In the genomic region with DNA sequence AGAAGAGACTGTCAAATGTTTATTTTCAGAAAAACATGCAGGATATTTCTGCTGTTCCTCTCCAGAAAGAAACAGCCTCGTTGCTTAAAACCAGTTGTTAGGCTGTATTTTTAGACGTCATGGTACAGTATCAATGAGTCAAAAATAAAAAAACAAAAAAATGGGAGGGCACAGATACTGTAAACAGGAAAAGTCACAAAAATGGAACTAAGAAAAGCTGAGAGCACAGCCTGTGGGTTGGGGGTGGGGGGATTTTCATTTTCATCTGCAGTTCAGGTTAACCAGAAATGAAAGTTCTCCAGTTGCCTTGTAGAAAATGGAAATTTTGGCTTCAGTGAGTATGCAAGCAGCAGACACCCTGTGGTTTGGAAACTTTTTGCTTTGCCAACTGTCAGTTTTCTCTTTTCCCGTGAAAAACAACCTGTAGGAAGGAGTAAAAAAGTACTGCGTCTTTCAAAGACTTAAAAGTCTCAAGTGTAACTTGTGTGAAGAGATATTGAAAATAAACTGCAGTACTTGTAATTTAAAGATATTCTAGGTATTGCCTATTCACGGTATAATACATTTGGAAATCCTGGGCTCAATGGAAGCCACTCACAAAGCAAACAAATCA, we compare ENCODE assay signal across 9 cellular contexts. TPM values are rescaled to one million over a fixed set of nuclear protein-coding genes. Genes with fewer than 3 reads are reported as not detected.
DNase-seq lines count a peak whose midpoint lies in the region; ATAC-seq and TF ChIP-seq lines count a peak whose summit lies in the region.
"Had no signal": no experiment of that assay in that cellular context is flagged by ENCODE, and none has a peak within 500 bp of the region (broad histone marks: within the 10 kb centered on the region; RNA-seq: fewer than 3 reads in every experiment).

No MANE protein-coding gene starts in this region.

- no peak overlapping the region for H2AFZ ChIP-seq in Karpas-422 (ENCODE audit: low read length)

- H3K27ac ChIP-seq in A673 (ENCODE audit: low read depth, low read length, poor library complexity, severe bottlenecking), result no peak overlapping the region
- no peak overlapping the region for H3K27ac ChIP-seq in Karpas-422 (ENCODE audit: low read length)

- peaks cover 35 to 48% (median 46%) of the 10 kb centered on the region in 3 donors for H3K4me1 Mint-ChIP-seq in naive B cell

- peak overlapping the region in 5 of 6 donors; percentile 54 to 98 (median 80) for H3K27ac Mint-ChIP-seq in naive B cell

- no peaks in the 10 kb centered on the region for H3K9me3 ChIP-seq in A673 (ENCODE audit: low read depth, low read length, poor library complexity, severe bottlenecking)
- H3K9me3 ChIP-seq in Karpas-422 (ENCODE audit: low read length), result no peaks in the 10 kb centered on the region

- no peaks in the 10 kb centered on the region for H3K9me3 Mint-ChIP-seq in naive B cell

- intact Hi-C loops in A673 (cut with micrococcal nuclease; ENCODE audit: unreplicated experiment), result no loop called here
- intact Hi-C loops in posterior cingulate gyrus (cut with DNase I), result loop anchor here (10.0 kb wide), 1 partner anchor 218 kb away; no protein-coding TSS in a partner anchor

- H3K4me1 ChIP-seq in A673 (ENCODE audit: insufficient read depth, low read length, poor library complexity, severe bottlenecking) (no peaks in the 10 kb centered on the region), Karpas-422 (ENCODE audit: low read length) (no peaks in the 10 kb centered on the region)

- H3K36me3 ChIP-seq in A673 (ENCODE audit: insufficient read depth, low read length, poor library complexity, severe bottlenecking) (no peaks in the 10 kb centered on the region), Karpas-422 (ENCODE audit: insufficient read depth, low read length) (no peaks in the 10 kb centered on the region)

- ATAC-seq in GM19023 (IDR thresholded peaks at IDR 0.05; ENCODE audit: unreplicated experiment) (peak; percentile 81), HG02943 (IDR thresholded peaks at IDR 0.05; ENCODE audit: low read depth, unreplicated experiment) (peak; percentile 84), naive B cell (ENCODE audit: low read depth in 2 of 2) (peak; percentile 82 to 84)
- ATAC-seq: Panc1 had no signal

- no peaks in the 10 kb centered on the region for H4K20me1 ChIP-seq in Karpas-422 (ENCODE audit: insufficient read depth, low read depth, low read length)

- H3K79me2 ChIP-seq in Karpas-422 (ENCODE audit: low read length), result no peaks in the 10 kb centered on the region

- CTCF ChIA-PET in A673 (lab: Charles Lee), result no interaction called here

- no TSS peak for BruUV-seq in A673 (replicated peaks; lab: Mats Ljungman, UMichigan)

- H3K4me2 ChIP-seq in Karpas-422 (ENCODE audit: low read depth, low read length, poor library complexity, severe bottlenecking), result no peak overlapping the region

- H3K9me2 ChIP-seq in Karpas-422 (replicated peaks; ENCODE audit: insufficient read depth, low read length), result no peaks in the 10 kb centered on the region

- H3K27me3 ChIP-seq in A673 (replicated peaks; ENCODE audit: insufficient read depth, low read depth, low read length, poor library complexity) (no peaks in the 10 kb centered on the region), Karpas-422 (ENCODE audit: low read length) (no peaks in the 10 kb centered on the region)

- peak; percentile 71 for DNase-seq in activated CD4-positive, alpha-beta T cell treated with anti-CD3 and anti-CD28 coated beads for 48 hours
- DNase-seq in naive B cell, result peak; percentile 29
- no peak for DNase-seq in A673 (ENCODE audit: low spot score)
- DNase-seq in posterior cingulate gyrus, result no peak
- DNase-seq in Karpas-422, result no peak
- DNase-seq in NCI-H2227 (lab: John Stamatoyannopoulos, UW; ENCODE audit: unreplicated experiment), result no peak

- POLR2A ChIA-PET in A673 (lab: Charles Lee; ENCODE audit: low non-redundant PET), result no interaction called here

- H3K9ac ChIP-seq in Karpas-422 (ENCODE audit: low read length), result no peak overlapping the region

- H3K27me3 Mint-ChIP-seq in naive B cell, result no peaks in the 10 kb centered on the region

- H3K36me3 Mint-ChIP-seq in naive B cell, result no peaks in the 10 kb centered on the region

- H3K4me3 ChIP-seq in A673 (ENCODE audit: low read depth, low read length, poor library complexity, severe bottlenecking) (no peak overlapping the region), Karpas-422 (ENCODE audit: low read length) (no peak overlapping the region)

- H3K4me3 Mint-ChIP-seq in naive B cell, result peak overlapping the region; percentile 23 to 85 (median 74)

- no peak for TF ChIP-seq CTCF in A673 (conservative IDR thresholded peaks at IDR 0.05; ENCODE audit: low read depth, low read length)

RNA-seq across cellular contexts. Expression of gene FRMD4B, which starts 59.0 kb away (rescaled TPM):
- polyA plus RNA-seq in naive B cell (ENCODE audit: low read depth in 6 of 6), result under 1 TPM in 4 of 6 donors, not detected in 2; 0.08 to 0.72 (median 0.37) TPM
- total RNA-seq in A673 (2021), result 0.21 and 0.33 TPM in 2 replicates
- total RNA-seq in Karpas-422 (2014; rRNA removed; shearing (Covaris generic); ENCODE audit: low replicate concordance), result not detected in 2 replicates

Comparison
In these comparisons a context has a peak if more than half of its experiments do, and no peak if none do; other contexts are left out.
1. DNase-seq: peak in activated CD4-positive, alpha-beta T cell treated with anti-CD3 and anti-CD28 coated beads for 48 hours (single experiment) and naive B cell (single experiment); none in A673 (single experiment), posterior cingulate gyrus (0 of 10), Karpas-422 (single experiment) and NCI-H2227 (single experiment).
2. Peak in every context shown above with its lines, with median percentiles within 50 percentile points of each other: ATAC-seq.